ENCODE assay signal across 1 cellular context in the genomic region with DNA sequence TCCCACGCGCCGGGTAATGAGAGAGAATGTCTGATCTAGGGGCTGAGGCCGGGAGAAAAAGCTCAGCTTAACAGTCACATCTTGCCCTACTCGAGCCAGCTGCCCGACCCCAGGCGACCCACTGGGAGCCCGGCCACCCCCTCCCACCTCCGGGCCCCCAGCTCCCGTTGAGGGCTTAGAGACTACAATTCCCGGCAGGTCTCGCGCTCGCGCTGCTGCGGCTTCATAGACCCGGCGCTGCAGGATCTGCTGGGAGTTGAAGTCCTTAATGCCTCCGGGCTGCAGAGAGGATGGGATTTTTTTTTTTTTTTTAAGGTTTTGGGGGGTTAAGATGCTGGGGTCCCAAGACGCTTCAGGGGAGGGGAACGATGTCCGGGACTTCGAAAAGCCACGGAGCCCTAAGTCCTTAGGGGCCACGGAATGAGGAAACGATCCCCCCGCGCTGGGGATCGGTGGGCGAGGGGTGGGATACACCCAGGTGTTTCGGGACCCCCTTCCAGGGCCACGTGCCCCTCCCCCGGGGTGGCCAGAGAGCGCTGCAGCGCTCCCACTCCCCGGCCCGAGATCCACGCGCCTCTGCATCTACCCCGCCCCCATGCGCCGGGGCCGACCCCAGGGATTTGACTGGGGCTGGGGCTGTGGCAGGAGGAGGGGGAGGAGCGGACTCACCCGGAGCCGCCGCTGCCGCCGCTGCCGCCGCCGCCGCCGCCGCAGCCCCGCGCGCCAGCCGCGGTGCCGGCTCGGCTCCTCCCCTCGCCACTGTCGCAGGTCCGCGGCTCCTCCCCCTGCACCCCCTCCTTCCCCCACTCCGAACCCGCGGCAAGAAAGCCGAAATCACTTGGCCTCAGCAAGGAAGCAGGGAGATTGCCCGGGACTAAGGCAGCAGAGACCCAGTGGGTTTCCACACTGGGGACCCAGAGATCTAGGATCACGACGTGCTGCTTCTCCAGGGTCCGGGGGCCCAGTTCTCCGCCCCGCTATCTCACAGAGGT.
TF ChIP-seq lines count a peak whose summit lies in the region.

A gene with protein sequence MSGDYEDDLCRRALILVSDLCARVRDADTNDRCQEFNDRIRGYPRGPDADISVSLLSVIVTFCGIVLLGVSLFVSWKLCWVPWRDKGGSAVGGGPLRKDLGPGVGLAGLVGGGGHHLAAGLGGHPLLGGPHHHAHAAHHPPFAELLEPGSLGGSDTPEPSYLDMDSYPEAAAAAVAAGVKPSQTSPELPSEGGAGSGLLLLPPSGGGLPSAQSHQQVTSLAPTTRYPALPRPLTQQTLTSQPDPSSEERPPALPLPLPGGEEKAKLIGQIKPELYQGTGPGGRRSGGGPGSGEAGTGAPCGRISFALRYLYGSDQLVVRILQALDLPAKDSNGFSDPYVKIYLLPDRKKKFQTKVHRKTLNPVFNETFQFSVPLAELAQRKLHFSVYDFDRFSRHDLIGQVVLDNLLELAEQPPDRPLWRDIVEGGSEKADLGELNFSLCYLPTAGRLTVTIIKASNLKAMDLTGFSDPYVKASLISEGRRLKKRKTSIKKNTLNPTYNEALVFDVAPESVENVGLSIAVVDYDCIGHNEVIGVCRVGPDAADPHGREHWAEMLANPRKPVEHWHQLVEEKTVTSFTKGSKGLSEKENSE (minus strand): TSS at position 761 of the 992 bp plus-strand sequence. CDS start 2,470 bp downstream, outside the sequence.

TF ChIP-seq in HEK293, 187 proteins besides CTCF, POLR2A, EP300 and RAD21 (continued from another document and continues in another):
- TF ChIP-seq, protein P1, sequence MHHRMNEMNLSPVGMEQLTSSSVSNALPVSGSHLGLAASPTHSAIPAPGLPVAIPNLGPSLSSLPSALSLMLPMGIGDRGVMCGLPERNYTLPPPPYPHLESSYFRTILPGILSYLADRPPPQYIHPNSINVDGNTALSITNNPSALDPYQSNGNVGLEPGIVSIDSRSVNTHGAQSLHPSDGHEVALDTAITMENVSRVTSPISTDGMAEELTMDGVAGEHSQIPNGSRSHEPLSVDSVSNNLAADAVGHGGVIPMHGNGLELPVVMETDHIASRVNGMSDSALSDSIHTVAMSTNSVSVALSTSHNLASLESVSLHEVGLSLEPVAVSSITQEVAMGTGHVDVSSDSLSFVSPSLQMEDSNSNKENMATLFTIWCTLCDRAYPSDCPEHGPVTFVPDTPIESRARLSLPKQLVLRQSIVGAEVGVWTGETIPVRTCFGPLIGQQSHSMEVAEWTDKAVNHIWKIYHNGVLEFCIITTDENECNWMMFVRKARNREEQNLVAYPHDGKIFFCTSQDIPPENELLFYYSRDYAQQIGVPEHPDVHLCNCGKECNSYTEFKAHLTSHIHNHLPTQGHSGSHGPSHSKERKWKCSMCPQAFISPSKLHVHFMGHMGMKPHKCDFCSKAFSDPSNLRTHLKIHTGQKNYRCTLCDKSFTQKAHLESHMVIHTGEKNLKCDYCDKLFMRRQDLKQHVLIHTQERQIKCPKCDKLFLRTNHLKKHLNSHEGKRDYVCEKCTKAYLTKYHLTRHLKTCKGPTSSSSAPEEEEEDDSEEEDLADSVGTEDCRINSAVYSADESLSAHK (tag by site-specific recombination; IDR thresholded peaks at IDR 0.05): no peak
- no peak for TF ChIP-seq ZNF132 (tag by site-specific recombination; IDR thresholded peaks at IDR 0.05; ENCODE audit: borderline replicate concordance)
- no peak for TF ChIP-seq ZNF112 (tag by site-specific recombination; IDR thresholded peaks at IDR 0.05)
- TF ChIP-seq ZNF184 (tag by site-specific recombination; IDR thresholded peaks at IDR 0.05): no peak
- TF ChIP-seq, protein P2, sequence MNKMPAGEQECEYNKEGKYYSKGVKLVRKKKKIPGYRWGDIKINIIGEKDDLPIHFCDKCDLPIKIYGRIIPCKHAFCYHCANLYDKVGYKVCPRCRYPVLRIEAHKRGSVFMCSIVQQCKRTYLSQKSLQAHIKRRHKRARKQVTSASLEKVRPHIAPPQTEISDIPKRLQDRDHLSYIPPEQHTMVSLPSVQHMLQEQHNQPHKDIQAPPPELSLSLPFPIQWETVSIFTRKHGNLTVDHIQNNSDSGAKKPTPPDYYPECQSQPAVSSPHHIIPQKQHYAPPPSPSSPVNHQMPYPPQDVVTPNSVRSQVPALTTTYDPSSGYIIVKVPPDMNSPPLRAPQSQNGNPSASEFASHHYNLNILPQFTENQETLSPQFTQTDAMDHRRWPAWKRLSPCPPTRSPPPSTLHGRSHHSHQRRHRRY (tag by site-specific recombination; IDR thresholded peaks at IDR 0.05): no peak
- no peak for TF ChIP-seq ZNF311 (tag by site-specific recombination; IDR thresholded peaks at IDR 0.05; ENCODE audit: borderline replicate concordance)
- TF ChIP-seq EGR2 (tag by site-specific recombination; IDR thresholded peaks at IDR 0.05; ENCODE audit: low read depth): peak; percentile 34; the same call in 1 of the 2 replicates
- TF ChIP-seq ZNF555 (tag by site-specific recombination; conservative IDR thresholded peaks at IDR 0.05): no peak
- TF ChIP-seq, protein P3, sequence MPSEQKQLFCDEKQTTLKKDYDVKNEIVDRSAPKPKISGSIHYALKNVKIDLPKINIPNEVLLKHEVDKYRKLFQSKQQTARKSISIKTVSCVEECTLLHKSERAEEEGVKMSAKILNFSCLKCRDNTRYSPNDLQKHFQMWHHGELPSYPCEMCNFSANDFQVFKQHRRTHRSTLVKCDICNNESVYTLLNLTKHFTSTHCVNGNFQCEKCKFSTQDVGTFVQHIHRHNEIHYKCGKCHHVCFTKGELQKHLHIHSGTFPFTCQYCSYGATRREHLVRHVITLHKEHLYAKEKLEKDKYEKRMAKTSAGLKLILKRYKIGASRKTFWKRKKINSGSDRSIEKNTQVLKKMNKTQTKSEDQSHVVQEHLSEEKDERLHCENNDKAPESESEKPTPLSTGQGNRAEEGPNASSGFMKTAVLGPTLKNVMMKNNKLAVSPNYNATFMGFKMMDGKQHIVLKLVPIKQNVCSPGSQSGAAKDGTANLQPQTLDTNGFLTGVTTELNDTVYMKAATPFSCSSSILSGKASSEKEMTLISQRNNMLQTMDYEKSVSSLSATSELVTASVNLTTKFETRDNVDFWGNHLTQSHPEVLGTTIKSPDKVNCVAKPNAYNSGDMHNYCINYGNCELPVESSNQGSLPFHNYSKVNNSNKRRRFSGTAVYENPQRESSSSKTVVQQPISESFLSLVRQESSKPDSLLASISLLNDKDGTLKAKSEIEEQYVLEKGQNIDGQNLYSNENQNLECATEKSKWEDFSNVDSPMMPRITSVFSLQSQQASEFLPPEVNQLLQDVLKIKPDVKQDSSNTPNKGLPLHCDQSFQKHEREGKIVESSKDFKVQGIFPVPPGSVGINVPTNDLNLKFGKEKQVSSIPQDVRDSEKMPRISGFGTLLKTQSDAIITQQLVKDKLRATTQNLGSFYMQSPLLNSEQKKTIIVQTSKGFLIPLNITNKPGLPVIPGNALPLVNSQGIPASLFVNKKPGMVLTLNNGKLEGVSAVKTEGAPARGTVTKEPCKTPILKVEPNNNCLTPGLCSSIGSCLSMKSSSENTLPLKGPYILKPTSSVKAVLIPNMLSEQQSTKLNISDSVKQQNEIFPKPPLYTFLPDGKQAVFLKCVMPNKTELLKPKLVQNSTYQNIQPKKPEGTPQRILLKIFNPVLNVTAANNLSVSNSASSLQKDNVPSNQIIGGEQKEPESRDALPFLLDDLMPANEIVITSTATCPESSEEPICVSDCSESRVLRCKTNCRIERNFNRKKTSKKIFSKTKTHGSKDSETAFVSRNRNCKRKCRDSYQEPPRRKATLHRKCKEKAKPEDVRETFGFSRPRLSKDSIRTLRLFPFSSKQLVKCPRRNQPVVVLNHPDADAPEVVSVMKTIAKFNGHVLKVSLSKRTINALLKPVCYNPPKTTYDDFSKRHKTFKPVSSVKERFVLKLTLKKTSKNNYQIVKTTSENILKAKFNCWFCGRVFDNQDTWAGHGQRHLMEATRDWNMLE (tag by site-specific recombination; conservative IDR thresholded peaks at IDR 0.05; ENCODE audit: low read depth): no peak
- no peak for TF ChIP-seq WT1 (tag by site-specific recombination; IDR thresholded peaks at IDR 0.05)
- TF ChIP-seq ZNF394 (tag by site-specific recombination; IDR thresholded peaks at IDR 0.05; ENCODE audit: borderline replicate concordance): no peak
- TF ChIP-seq ZNF24 (tag by site-specific recombination; IDR thresholded peaks at IDR 0.05): no peak
- TF ChIP-seq, protein P4, sequence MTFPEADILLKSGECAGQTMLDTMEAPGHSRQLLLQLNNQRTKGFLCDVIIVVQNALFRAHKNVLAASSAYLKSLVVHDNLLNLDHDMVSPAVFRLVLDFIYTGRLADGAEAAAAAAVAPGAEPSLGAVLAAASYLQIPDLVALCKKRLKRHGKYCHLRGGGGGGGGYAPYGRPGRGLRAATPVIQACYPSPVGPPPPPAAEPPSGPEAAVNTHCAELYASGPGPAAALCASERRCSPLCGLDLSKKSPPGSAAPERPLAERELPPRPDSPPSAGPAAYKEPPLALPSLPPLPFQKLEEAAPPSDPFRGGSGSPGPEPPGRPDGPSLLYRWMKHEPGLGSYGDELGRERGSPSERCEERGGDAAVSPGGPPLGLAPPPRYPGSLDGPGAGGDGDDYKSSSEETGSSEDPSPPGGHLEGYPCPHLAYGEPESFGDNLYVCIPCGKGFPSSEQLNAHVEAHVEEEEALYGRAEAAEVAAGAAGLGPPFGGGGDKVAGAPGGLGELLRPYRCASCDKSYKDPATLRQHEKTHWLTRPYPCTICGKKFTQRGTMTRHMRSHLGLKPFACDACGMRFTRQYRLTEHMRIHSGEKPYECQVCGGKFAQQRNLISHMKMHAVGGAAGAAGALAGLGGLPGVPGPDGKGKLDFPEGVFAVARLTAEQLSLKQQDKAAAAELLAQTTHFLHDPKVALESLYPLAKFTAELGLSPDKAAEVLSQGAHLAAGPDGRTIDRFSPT (tag by site-specific recombination; IDR thresholded peaks at IDR 0.05): no peak
- TF ChIP-seq, protein P5, sequence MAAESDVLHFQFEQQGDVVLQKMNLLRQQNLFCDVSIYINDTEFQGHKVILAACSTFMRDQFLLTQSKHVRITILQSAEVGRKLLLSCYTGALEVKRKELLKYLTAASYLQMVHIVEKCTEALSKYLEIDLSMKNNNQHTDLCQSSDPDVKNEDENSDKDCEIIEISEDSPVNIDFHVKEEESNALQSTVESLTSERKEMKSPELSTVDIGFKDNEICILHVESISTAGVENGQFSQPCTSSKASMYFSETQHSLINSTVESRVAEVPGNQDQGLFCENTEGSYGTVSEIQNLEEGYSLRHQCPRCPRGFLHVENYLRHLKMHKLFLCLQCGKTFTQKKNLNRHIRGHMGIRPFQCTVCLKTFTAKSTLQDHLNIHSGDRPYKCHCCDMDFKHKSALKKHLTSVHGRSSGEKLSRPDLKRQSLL (tag by site-specific recombination; IDR thresholded peaks at IDR 0.05): no peak
- TF ChIP-seq ZSCAN16 (tag by site-specific recombination; IDR thresholded peaks at IDR 0.05): no peak
- TF ChIP-seq FEZF1 (tag by site-specific recombination; IDR thresholded peaks at IDR 0.05): no peak
- TF ChIP-seq ZNF138 (tag by site-specific recombination; IDR thresholded peaks at IDR 0.05; ENCODE audit: borderline replicate concordance): no peak
- TF ChIP-seq, protein P6, sequence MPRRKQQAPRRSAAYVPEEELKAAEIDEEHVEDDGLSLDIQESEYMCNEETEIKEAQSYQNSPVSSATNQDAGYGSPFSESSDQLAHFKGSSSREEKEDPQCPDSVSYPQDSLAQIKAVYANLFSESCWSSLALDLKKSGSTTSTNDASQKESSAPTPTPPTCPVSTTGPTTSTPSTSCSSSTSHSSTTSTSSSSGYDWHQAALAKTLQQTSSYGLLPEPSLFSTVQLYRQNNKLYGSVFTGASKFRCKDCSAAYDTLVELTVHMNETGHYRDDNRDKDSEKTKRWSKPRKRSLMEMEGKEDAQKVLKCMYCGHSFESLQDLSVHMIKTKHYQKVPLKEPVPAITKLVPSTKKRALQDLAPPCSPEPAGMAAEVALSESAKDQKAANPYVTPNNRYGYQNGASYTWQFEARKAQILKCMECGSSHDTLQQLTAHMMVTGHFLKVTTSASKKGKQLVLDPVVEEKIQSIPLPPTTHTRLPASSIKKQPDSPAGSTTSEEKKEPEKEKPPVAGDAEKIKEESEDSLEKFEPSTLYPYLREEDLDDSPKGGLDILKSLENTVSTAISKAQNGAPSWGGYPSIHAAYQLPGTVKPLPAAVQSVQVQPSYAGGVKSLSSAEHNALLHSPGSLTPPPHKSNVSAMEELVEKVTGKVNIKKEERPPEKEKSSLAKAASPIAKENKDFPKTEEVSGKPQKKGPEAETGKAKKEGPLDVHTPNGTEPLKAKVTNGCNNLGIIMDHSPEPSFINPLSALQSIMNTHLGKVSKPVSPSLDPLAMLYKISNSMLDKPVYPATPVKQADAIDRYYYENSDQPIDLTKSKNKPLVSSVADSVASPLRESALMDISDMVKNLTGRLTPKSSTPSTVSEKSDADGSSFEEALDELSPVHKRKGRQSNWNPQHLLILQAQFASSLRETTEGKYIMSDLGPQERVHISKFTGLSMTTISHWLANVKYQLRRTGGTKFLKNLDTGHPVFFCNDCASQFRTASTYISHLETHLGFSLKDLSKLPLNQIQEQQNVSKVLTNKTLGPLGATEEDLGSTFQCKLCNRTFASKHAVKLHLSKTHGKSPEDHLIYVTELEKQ (tag by site-specific recombination; IDR thresholded peaks at IDR 0.05; ENCODE audit: borderline replicate concordance): no peak
- TF ChIP-seq ZIC2 (tag by site-specific recombination; IDR thresholded peaks at IDR 0.05): peak; percentile 13; the same call in 1 of the 2 replicates
- TF ChIP-seq ZFP41 (tag by site-specific recombination; IDR thresholded peaks at IDR 0.05; ENCODE audit: borderline replicate concordance): no peak
- TF ChIP-seq, protein P7, sequence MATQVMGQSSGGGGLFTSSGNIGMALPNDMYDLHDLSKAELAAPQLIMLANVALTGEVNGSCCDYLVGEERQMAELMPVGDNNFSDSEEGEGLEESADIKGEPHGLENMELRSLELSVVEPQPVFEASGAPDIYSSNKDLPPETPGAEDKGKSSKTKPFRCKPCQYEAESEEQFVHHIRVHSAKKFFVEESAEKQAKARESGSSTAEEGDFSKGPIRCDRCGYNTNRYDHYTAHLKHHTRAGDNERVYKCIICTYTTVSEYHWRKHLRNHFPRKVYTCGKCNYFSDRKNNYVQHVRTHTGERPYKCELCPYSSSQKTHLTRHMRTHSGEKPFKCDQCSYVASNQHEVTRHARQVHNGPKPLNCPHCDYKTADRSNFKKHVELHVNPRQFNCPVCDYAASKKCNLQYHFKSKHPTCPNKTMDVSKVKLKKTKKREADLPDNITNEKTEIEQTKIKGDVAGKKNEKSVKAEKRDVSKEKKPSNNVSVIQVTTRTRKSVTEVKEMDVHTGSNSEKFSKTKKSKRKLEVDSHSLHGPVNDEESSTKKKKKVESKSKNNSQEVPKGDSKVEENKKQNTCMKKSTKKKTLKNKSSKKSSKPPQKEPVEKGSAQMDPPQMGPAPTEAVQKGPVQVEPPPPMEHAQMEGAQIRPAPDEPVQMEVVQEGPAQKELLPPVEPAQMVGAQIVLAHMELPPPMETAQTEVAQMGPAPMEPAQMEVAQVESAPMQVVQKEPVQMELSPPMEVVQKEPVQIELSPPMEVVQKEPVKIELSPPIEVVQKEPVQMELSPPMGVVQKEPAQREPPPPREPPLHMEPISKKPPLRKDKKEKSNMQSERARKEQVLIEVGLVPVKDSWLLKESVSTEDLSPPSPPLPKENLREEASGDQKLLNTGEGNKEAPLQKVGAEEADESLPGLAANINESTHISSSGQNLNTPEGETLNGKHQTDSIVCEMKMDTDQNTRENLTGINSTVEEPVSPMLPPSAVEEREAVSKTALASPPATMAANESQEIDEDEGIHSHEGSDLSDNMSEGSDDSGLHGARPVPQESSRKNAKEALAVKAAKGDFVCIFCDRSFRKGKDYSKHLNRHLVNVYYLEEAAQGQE (tag by site-specific recombination; IDR thresholded peaks at IDR 0.05): no peak
